21 cellular contexts compared by ENCODE assay signal in genomic region chr16:1788708-1789100, GRCh38. TPM values are rescaled to one million over a fixed set of nuclear protein-coding genes. Genes with fewer than 3 reads are reported as not detected.
A peak's percentile ranks its signal among the peaks of the same experiment; 100 is the strongest.
DNase-seq lines count a peak whose midpoint lies in the region; ATAC-seq and TF ChIP-seq lines count a peak whose summit lies in the region.
"Had no signal": no experiment of that assay in that cellular context is flagged by ENCODE, and none has a peak within 500 bp of the region (broad histone marks: within the 10 kb centered on the region; RNA-seq: fewer than 3 reads in every experiment).

No MANE protein-coding gene starts in this region.

- no peak for ATAC-seq in CD4-positive, alpha-beta T cell (ENCODE audit: poor library complexity)
- ATAC-seq: GM12878, pancreas had no signal

- no peaks in the 10 kb centered on the region for H3K27me3 ChIP-seq in CD4-positive, alpha-beta T cell (ENCODE audit: control insufficient read depth, insufficient read depth, low read length)
- H3K27me3 ChIP-seq in GM06990 (replicated peaks; ENCODE audit: control insufficient read depth, insufficient read depth, low read length), result no peaks in the 10 kb centered on the region
- H3K27me3 ChIP-seq in neural progenitor cell, result no peaks in the 10 kb centered on the region
- H3K27me3 ChIP-seq: pancreas, vagina had no signal

- H4K20me1 ChIP-seq in neural progenitor cell (ENCODE audit: low read depth), result peaks cover 18% of the 10 kb centered on the region

- no peak overlapping the region for H3K27ac ChIP-seq in CD4-positive, alpha-beta T cell (ENCODE audit: low read depth, low read length)
- no peak overlapping the region for H3K27ac ChIP-seq in neural progenitor cell
- H3K27ac ChIP-seq: pancreas, vagina had no signal

- peaks cover 5% of the 10 kb centered on the region for H3K4me1 Mint-ChIP-seq in CD4-positive, alpha-beta T cell (ENCODE audit: low read depth)
- peaks cover 2% of the 10 kb centered on the region for H3K4me1 Mint-ChIP-seq in neural progenitor cell

- no peak overlapping the region for H3K9ac ChIP-seq in neural progenitor cell

- H3K79me2 ChIP-seq in neural progenitor cell (ENCODE audit: low read depth), result peaks cover 21% of the 10 kb centered on the region

- no peak overlapping the region for H2AFZ ChIP-seq in neural progenitor cell (replicated peaks)

- no peak overlapping the region for H3K4me2 ChIP-seq in neural progenitor cell

- peaks cover 7% of the 10 kb centered on the region for H3K36me3 Mint-ChIP-seq in CD4-positive, alpha-beta T cell (ENCODE audit: low read depth)
- H3K36me3 Mint-ChIP-seq in neural progenitor cell, result peaks cover 4% of the 10 kb centered on the region

- no peaks in the 10 kb centered on the region for H3K9me3 Mint-ChIP-seq in CD4-positive, alpha-beta T cell
- H3K9me3 Mint-ChIP-seq in neural progenitor cell, result no peaks in the 10 kb centered on the region
- H3K9me3 Mint-ChIP-seq: T-helper 2 cell treated with Interferon-gamma antibody and Interleukin-4, amounts not matched to agents 5 μg/mL and 100 μg/mL, for 36 hours had no signal

- no peak overlapping the region for H3K27ac Mint-ChIP-seq in CD4-positive, alpha-beta T cell
- no peak overlapping the region for H3K27ac Mint-ChIP-seq in neural progenitor cell
- H3K27ac Mint-ChIP-seq: T-helper 2 cell treated with Interferon-gamma antibody and Interleukin-4, amounts not matched to agents 5 μg/mL and 100 μg/mL, for 36 hours had no signal

- H3K4me3 ChIP-seq in GM06990 (replicated peaks; ENCODE audit: low read depth, low read length), result no peak overlapping the region
- no peak overlapping the region for H3K4me3 ChIP-seq in epithelial cell of esophagus (ENCODE audit: low read length)
- H3K4me3 ChIP-seq in neural progenitor cell, result no peak overlapping the region
- H3K4me3 ChIP-seq: GM12878, pancreas, vagina had no signal

- peaks cover 13% of the 10 kb centered on the region for H3K36me3 ChIP-seq in GM06990 (ENCODE audit: control insufficient read depth, insufficient read depth, low read length)
- H3K36me3 ChIP-seq in neural progenitor cell, result no peaks in the 10 kb centered on the region
- H3K36me3 ChIP-seq: pancreas had no signal

- no peaks in the 10 kb centered on the region for H3K27me3 Mint-ChIP-seq in CD4-positive, alpha-beta T cell
- peaks cover 2% of the 10 kb centered on the region for H3K27me3 Mint-ChIP-seq in neural progenitor cell (ENCODE audit: insufficient read depth, low read depth)

- no peaks in the 10 kb centered on the region for H3K4me1 ChIP-seq in neural progenitor cell
- H3K4me1 ChIP-seq: Caco-2 had no signal

- intact Hi-C loops in CD4-positive, alpha-beta T cell (cut with DNase I, micrococcal nuclease), result loop anchor here in 1 of 2 experiments (10.0 kb wide), 2 partner anchors 484 to 1384 kb away; partner anchors contain the start of genes DECR2 and UBE2I

- H3K9me3 ChIP-seq in CD4-positive, alpha-beta T cell (ENCODE audit: control insufficient read depth, low read length), result no peaks in the 10 kb centered on the region
- no peaks in the 10 kb centered on the region for H3K9me3 ChIP-seq in neural progenitor cell (ENCODE audit: low read depth)
- H3K9me3 ChIP-seq: Caco-2, pancreas, vagina had no signal

- peak overlapping the region; percentile 66 for H3K4me3 Mint-ChIP-seq in CD4-positive, alpha-beta T cell
- peak overlapping the region; percentile 48 for H3K4me3 Mint-ChIP-seq in neural progenitor cell
- H3K4me3 Mint-ChIP-seq: T-helper 2 cell treated with Interferon-gamma antibody and Interleukin-4, amounts not matched to agents 5 μg/mL and 100 μg/mL, for 36 hours had no signal

- no peak for DNase-seq in CD4-positive, alpha-beta T cell
- DNase-seq in GM06990 (ENCODE audit: extremely low read depth, insufficient read length) (peak; percentile 4), epithelial cell of esophagus (ENCODE audit: low read depth) (peak; percentile 44), neural progenitor cell (ENCODE audit: low spot score) (no peak), HuH-7.5 (ENCODE audit: low spot score) (no peak), NCI-H2107 treated with DMSO at 0.1 percent for 48 hours (lab: John Stamatoyannopoulos, UW; ENCODE audit: unreplicated experiment) (no peak), GDM1 (lab: John Stamatoyannopoulos, UW) (no peak)
- DNase-seq: AML-193; amygdala; Caco-2; Kasumi-1; NCI-H1105; NCI-H2171; NCI-H748 treated with DMSO at 0.1 percent for 48 hours; OCI-M1; stimulated activated CD4-positive, alpha-beta T cell treated with anti-CD3 and anti-CD28 coated beads, Interleukin-4, amount 100 ng/mL, for 24 hours had no signal

- TF ChIP-seq CTCF in CD4-positive, alpha-beta T cell (IDR thresholded peaks at IDR 0.05), result no peak
- TF ChIP-seq CTCF in GM06990 (IDR thresholded peaks at IDR 0.05; ENCODE audit: insufficient read depth, low read length, poor library complexity, severe bottlenecking) (no peak), epithelial cell of esophagus (IDR thresholded peaks at IDR 0.05; ENCODE audit: insufficient read depth, low read depth, low read length, missing control alignments) (no peak), neural progenitor cell (IDR thresholded peaks at IDR 0.05) (no peak)

- no peaks in the 10 kb centered on the region for H3F3A ChIP-seq in neural progenitor cell (ENCODE audit: low read depth)

- POLR2A ChIA-PET in CD4-positive, alpha-beta T cell (lab: Charles Lee), result interaction anchor here (1.0 kb wide), 1 partner anchor 14 kb away, joined by 3 read pairs; no protein-coding TSS in a partner anchor

- CTCF ChIA-PET in CD4-positive, alpha-beta T cell (lab: Charles Lee), result no interaction called here

RNA-seq across cellular contexts. Expression of gene IGFALS, which starts 4.8 kb away (rescaled TPM):
- total RNA-seq in CD4-positive, alpha-beta T cell, result under 1 TPM; 0.67 to 0.80 TPM
- total RNA-seq in neural progenitor cell (ENCODE audit: low replicate concordance), result not detected in 2 replicates
- total RNA-seq: Caco-2, skeletal muscle tissue, vagina had no signal

RNA-seq across cellular contexts. Expression of gene NUBP2, which starts 5.9 kb away (rescaled TPM):
- total RNA-seq in CD4-positive, alpha-beta T cell, result 10 to 100 TPM; 36.4 to 38.1 TPM
- 22.8 and 77.7 TPM in 2 replicates for total RNA-seq in neural progenitor cell (ENCODE audit: low replicate concordance)

RNA-seq across cellular contexts. Expression of gene SPSB3, which starts 6.3 kb away (rescaled TPM):
- 10 to 100 TPM; 86.3 to 87.6 TPM for total RNA-seq in CD4-positive, alpha-beta T cell
- total RNA-seq in neural progenitor cell (ENCODE audit: low replicate concordance), result 18.7 and 53.4 TPM in 2 replicates

RNA-seq across cellular contexts. Expression of gene MRPS34, which starts 15.8 kb away (rescaled TPM):
- 10 to 100 TPM; 25.5 to 26.9 TPM for total RNA-seq in CD4-positive, alpha-beta T cell
- 48.4 and 108 TPM in 2 replicates for total RNA-seq in neural progenitor cell (ENCODE audit: low replicate concordance)

RNA-seq across cellular contexts. Expression of gene EME2, which starts 16.1 kb away (rescaled TPM):
- total RNA-seq in CD4-positive, alpha-beta T cell, result 10 to 100 TPM; 28.6 to 30.8 TPM
- total RNA-seq in neural progenitor cell (ENCODE audit: low replicate concordance), result 2.3 and 10.3 TPM in 2 replicates

Comparison
In these comparisons a context has a peak if more than half of its experiments do, and no peak if none do; other contexts are left out.
1. DNase-seq: peak in GM06990 (single experiment) and epithelial cell of esophagus (single experiment); none in CD4-positive, alpha-beta T cell (0 of 10), neural progenitor cell (single experiment), HuH-7.5 (single experiment), NCI-H2107 treated with DMSO at 0.1 percent for 48 hours (single experiment) and GDM1 (single experiment).